Comparison of ENCODE assay signal across 1 cellular context in the genomic region with DNA sequence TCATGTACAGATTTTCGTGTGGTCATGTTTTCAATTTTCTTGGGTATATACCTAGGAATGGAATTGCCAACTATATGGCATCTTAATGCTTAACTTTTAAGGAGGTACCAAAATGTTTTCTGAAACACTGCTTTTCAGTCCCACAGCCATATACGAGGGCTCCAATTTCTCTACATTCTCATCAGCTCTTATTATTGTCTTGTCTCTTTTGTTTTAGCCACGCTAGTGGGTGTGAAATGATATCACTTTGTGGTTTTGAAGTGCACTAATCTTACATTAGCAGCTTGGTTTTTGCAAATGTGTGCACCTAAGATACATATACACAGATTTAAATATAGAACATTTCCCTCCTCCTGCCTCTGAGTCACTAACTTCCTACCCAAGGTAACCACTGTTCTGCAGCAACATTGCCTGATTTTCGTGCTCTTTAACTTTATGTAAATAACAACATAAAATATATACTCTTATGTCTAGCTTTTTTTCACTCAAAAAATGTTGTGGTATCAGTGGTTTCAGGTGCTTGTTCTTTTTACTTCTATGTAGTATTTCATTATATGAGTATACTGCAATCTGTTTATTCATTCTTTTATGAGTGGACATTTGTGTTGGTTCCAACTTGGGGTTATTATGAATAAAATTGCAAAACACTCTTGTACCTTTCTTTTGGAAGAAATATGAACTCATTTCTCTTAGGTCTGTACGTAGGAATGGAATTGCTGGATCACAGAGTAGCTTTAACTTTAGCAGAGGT.
TF ChIP-seq lines count a peak whose summit lies in the region.

No MANE protein-coding gene starts in this region.

TF ChIP-seq in K562, 482 proteins besides CTCF, POLR2A, EP300 and RAD21 (continued from another document and continues in another):
- TF ChIP-seq, protein P1, sequence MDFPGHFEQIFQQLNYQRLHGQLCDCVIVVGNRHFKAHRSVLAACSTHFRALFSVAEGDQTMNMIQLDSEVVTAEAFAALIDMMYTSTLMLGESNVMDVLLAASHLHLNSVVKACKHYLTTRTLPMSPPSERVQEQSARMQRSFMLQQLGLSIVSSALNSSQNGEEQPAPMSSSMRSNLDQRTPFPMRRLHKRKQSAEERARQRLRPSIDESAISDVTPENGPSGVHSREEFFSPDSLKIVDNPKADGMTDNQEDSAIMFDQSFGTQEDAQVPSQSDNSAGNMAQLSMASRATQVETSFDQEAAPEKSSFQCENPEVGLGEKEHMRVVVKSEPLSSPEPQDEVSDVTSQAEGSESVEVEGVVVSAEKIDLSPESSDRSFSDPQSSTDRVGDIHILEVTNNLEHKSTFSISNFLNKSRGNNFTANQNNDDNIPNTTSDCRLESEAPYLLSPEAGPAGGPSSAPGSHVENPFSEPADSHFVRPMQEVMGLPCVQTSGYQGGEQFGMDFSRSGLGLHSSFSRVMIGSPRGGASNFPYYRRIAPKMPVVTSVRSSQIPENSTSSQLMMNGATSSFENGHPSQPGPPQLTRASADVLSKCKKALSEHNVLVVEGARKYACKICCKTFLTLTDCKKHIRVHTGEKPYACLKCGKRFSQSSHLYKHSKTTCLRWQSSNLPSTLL (IDR thresholded peaks at IDR 0.05), result no peak
- TF ChIP-seq ZSCAN32 (CRISPR knock-in tag; IDR thresholded peaks at IDR 0.05), result no peak
- peak; percentile 6; the same call in 1 of the 2 replicates for TF ChIP-seq RFX1 (IDR thresholded peaks at IDR 0.05)
- TF ChIP-seq, protein P2, sequence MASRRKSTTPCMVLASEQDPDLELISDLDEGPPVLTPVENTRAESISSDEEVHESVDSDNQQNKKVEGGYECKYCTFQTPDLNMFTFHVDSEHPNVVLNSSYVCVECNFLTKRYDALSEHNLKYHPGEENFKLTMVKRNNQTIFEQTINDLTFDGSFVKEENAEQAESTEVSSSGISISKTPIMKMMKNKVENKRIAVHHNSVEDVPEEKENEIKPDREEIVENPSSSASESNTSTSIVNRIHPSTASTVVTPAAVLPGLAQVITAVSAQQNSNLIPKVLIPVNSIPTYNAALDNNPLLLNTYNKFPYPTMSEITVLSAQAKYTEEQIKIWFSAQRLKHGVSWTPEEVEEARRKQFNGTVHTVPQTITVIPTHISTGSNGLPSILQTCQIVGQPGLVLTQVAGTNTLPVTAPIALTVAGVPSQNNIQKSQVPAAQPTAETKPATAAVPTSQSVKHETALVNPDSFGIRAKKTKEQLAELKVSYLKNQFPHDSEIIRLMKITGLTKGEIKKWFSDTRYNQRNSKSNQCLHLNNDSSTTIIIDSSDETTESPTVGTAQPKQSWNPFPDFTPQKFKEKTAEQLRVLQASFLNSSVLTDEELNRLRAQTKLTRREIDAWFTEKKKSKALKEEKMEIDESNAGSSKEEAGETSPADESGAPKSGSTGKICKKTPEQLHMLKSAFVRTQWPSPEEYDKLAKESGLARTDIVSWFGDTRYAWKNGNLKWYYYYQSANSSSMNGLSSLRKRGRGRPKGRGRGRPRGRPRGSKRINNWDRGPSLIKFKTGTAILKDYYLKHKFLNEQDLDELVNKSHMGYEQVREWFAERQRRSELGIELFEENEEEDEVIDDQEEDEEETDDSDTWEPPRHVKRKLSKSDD (conservative IDR thresholded peaks at IDR 0.05; ENCODE audit: low read length), result no peak
- no peak for TF ChIP-seq ZNF583 (CRISPR knock-in tag; IDR thresholded peaks at IDR 0.05)
- TF ChIP-seq NELFE (IDR thresholded peaks at IDR 0.05; ENCODE audit: insufficient read depth, insufficient read length), result no peak
- TF ChIP-seq ZNF239 (CRISPR knock-in tag; IDR thresholded peaks at IDR 0.05), result no peak
- peak; percentile 77; the same call in 1 of the 2 replicates for TF ChIP-seq MTA1 (IDR thresholded peaks at IDR 0.05; ENCODE audit: borderline replicate concordance)
- TF ChIP-seq, protein P3, sequence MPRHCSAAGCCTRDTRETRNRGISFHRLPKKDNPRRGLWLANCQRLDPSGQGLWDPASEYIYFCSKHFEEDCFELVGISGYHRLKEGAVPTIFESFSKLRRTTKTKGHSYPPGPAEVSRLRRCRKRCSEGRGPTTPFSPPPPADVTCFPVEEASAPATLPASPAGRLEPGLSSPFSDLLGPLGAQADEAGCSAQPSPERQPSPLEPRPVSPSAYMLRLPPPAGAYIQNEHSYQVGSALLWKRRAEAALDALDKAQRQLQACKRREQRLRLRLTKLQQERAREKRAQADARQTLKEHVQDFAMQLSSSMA (CRISPR knock-in tag; IDR thresholded peaks at IDR 0.05), result no peak
- no peak for TF ChIP-seq SIN3B (IDR thresholded peaks at IDR 0.05; ENCODE audit: low read depth)
- no peak for TF ChIP-seq BRF1 (IDR thresholded peaks at IDR 0.05; ENCODE audit: borderline replicate concordance, extremely low read depth, insufficient read length)
- peak; percentile 66 for TF ChIP-seq BCOR (IDR thresholded peaks at IDR 0.05)
- no peak for TF ChIP-seq MYBL2 (IDR thresholded peaks at IDR 0.05; ENCODE audit: low read depth)
- TF ChIP-seq MYBL2 (CRISPR knock-in tag; IDR thresholded peaks at IDR 0.05; ENCODE audit: borderline replicate concordance), result no peak
- no peak for TF ChIP-seq KDM2B (CRISPR knock-in tag; IDR thresholded peaks at IDR 0.05)
- TF ChIP-seq, protein P4, sequence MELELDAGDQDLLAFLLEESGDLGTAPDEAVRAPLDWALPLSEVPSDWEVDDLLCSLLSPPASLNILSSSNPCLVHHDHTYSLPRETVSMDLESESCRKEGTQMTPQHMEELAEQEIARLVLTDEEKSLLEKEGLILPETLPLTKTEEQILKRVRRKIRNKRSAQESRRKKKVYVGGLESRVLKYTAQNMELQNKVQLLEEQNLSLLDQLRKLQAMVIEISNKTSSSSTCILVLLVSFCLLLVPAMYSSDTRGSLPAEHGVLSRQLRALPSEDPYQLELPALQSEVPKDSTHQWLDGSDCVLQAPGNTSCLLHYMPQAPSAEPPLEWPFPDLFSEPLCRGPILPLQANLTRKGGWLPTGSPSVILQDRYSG (tag; conservative IDR thresholded peaks at IDR 0.05; ENCODE audit: low read depth), result 0 out of 2 replicates have a peak, but pooled peaks have one; percentile 21
- TF ChIP-seq ATF7 (IDR thresholded peaks at IDR 0.05), result peak; percentile 94
- no peak for TF ChIP-seq DIDO1 (tag; IDR thresholded peaks at IDR 0.05; ENCODE audit: low read depth)
- TF ChIP-seq KLF16 (IDR thresholded peaks at IDR 0.05), result peak; percentile 94
- no peak for TF ChIP-seq ZFP30 (CRISPR knock-in tag; IDR thresholded peaks at IDR 0.05; ENCODE audit: borderline replicate concordance)
- no peak for TF ChIP-seq COPS2 (conservative IDR thresholded peaks at IDR 0.05)
- TF ChIP-seq, protein P5, sequence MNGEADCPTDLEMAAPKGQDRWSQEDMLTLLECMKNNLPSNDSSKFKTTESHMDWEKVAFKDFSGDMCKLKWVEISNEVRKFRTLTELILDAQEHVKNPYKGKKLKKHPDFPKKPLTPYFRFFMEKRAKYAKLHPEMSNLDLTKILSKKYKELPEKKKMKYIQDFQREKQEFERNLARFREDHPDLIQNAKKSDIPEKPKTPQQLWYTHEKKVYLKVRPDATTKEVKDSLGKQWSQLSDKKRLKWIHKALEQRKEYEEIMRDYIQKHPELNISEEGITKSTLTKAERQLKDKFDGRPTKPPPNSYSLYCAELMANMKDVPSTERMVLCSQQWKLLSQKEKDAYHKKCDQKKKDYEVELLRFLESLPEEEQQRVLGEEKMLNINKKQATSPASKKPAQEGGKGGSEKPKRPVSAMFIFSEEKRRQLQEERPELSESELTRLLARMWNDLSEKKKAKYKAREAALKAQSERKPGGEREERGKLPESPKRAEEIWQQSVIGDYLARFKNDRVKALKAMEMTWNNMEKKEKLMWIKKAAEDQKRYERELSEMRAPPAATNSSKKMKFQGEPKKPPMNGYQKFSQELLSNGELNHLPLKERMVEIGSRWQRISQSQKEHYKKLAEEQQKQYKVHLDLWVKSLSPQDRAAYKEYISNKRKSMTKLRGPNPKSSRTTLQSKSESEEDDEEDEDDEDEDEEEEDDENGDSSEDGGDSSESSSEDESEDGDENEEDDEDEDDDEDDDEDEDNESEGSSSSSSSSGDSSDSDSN (IDR thresholded peaks at IDR 0.05; ENCODE audit: borderline replicate concordance in 1 of 2, low read depth in 2 of 2, low read length in 2 of 2), result no peak
- TF ChIP-seq SRF (CRISPR knock-in tag; IDR thresholded peaks at IDR 0.05), result no peak
- no peak for TF ChIP-seq ZNF174 (CRISPR knock-in tag; IDR thresholded peaks at IDR 0.05)
- no peak for TF ChIP-seq RUNX1 (IDR thresholded peaks at IDR 0.05; ENCODE audit: low read depth)
- TF ChIP-seq NR2C2 (CRISPR knock-in tag; IDR thresholded peaks at IDR 0.05), result no peak
- TF ChIP-seq NR2C2 (tag; IDR thresholded peaks at IDR 0.05), result no peak
- TF ChIP-seq GATAD2B (IDR thresholded peaks at IDR 0.05; ENCODE audit: borderline replicate concordance), result peak; percentile 44; the same call in 1 of the 2 replicates
- no peak; the same call in 1 of the 2 replicates for TF ChIP-seq CBFB (CRISPR knock-in tag; IDR thresholded peaks at IDR 0.05)
- TF ChIP-seq, protein P6, sequence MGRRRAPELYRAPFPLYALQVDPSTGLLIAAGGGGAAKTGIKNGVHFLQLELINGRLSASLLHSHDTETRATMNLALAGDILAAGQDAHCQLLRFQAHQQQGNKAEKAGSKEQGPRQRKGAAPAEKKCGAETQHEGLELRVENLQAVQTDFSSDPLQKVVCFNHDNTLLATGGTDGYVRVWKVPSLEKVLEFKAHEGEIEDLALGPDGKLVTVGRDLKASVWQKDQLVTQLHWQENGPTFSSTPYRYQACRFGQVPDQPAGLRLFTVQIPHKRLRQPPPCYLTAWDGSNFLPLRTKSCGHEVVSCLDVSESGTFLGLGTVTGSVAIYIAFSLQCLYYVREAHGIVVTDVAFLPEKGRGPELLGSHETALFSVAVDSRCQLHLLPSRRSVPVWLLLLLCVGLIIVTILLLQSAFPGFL (CRISPR knock-in tag; IDR thresholded peaks at IDR 0.05), result no peak
- TF ChIP-seq, protein P7, sequence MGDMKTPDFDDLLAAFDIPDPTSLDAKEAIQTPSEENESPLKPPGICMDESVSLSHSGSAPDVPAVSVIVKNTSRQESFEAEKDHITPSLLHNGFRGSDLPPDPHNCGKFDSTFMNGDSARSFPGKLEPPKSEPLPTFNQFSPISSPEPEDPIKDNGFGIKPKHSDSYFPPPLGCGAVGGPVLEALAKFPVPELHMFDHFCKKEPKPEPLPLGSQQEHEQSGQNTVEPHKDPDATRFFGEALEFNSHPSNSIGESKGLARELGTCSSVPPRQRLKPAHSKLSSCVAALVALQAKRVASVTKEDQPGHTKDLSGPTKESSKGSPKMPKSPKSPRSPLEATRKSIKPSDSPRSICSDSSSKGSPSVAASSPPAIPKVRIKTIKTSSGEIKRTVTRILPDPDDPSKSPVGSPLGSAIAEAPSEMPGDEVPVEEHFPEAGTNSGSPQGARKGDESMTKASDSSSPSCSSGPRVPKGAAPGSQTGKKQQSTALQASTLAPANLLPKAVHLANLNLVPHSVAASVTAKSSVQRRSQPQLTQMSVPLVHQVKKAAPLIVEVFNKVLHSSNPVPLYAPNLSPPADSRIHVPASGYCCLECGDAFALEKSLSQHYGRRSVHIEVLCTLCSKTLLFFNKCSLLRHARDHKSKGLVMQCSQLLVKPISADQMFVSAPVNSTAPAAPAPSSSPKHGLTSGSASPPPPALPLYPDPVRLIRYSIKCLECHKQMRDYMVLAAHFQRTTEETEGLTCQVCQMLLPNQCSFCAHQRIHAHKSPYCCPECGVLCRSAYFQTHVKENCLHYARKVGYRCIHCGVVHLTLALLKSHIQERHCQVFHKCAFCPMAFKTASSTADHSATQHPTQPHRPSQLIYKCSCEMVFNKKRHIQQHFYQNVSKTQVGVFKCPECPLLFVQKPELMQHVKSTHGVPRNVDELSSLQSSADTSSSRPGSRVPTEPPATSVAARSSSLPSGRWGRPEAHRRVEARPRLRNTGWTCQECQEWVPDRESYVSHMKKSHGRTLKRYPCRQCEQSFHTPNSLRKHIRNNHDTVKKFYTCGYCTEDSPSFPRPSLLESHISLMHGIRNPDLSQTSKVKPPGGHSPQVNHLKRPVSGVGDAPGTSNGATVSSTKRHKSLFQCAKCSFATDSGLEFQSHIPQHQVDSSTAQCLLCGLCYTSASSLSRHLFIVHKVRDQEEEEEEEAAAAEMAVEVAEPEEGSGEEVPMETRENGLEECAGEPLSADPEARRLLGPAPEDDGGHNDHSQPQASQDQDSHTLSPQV (IDR thresholded peaks at IDR 0.05), result peak; percentile 58; the same call in 1 of the 2 replicates
- TF ChIP-seq HLTF (IDR thresholded peaks at IDR 0.05), result no peak
- TF ChIP-seq LEF1 (IDR thresholded peaks at IDR 0.05), result peak; percentile 87
- TF ChIP-seq TEAD4 (IDR thresholded peaks at IDR 0.05; ENCODE audit: low read length), result peak; percentile 99
- no peak for TF ChIP-seq TEAD4 (CRISPR knock-in tag; IDR thresholded peaks at IDR 0.05; ENCODE audit: borderline replicate concordance)
- peak; percentile 94 for TF ChIP-seq JUND (IDR thresholded peaks at IDR 0.05; ENCODE audit: borderline replicate concordance, low read depth, low read length)
- TF ChIP-seq JUND (tag; IDR thresholded peaks at IDR 0.05; ENCODE audit: borderline replicate concordance, low read depth, low read length), result peak; percentile 92; the same call in 2 of the 3 replicates
- TF ChIP-seq ELF2 (CRISPR knock-in tag; IDR thresholded peaks at IDR 0.05), result no peak
- peak; percentile 74 for TF ChIP-seq HMGN3 (IDR thresholded peaks at IDR 0.05; ENCODE audit: borderline replicate concordance, extremely low read depth, insufficient read length, low read depth, low read length)
- TF ChIP-seq, protein P8, sequence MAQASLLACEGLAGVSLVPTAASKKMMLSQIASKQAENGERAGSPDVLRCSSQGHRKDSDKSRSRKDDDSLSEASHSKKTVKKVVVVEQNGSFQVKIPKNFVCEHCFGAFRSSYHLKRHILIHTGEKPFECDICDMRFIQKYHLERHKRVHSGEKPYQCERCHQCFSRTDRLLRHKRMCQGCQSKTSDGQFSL (CRISPR knock-in tag; IDR thresholded peaks at IDR 0.05), result no peak
- TF ChIP-seq, protein P8 (tag; IDR thresholded peaks at IDR 0.05), result no peak
- TF ChIP-seq, protein P9, sequence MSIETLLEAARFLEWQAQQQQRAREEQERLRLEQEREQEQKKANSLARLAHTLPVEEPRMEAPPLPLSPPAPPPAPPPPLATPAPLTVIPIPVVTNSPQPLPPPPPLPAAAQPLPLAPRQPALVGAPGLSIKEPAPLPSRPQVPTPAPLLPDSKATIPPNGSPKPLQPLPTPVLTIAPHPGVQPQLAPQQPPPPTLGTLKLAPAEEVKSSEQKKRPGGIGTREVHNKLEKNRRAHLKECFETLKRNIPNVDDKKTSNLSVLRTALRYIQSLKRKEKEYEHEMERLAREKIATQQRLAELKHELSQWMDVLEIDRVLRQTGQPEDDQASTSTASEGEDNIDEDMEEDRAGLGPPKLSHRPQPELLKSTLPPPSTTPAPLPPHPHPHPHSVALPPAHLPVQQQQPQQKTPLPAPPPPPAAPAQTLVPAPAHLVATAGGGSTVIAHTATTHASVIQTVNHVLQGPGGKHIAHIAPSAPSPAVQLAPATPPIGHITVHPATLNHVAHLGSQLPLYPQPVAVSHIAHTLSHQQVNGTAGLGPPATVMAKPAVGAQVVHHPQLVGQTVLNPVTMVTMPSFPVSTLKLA (conservative IDR thresholded peaks at IDR 0.05), result peak in 1 of 2 experiments; percentile 35; a peak in 1 of 4 replicates
- TF ChIP-seq GATAD2A (IDR thresholded peaks at IDR 0.05), result no peak
- no peak for TF ChIP-seq BACH1 (tag; IDR thresholded peaks at IDR 0.05)
- no peak for TF ChIP-seq ZNF146 (CRISPR knock-in tag; IDR thresholded peaks at IDR 0.05; ENCODE audit: unreplicated experiment)
- no peak for TF ChIP-seq HNRNPL (IDR thresholded peaks at IDR 0.05; ENCODE audit: low read depth, low read length)
- TF ChIP-seq XRCC3 (IDR thresholded peaks at IDR 0.05), result no peak
